In the genomic region with DNA sequence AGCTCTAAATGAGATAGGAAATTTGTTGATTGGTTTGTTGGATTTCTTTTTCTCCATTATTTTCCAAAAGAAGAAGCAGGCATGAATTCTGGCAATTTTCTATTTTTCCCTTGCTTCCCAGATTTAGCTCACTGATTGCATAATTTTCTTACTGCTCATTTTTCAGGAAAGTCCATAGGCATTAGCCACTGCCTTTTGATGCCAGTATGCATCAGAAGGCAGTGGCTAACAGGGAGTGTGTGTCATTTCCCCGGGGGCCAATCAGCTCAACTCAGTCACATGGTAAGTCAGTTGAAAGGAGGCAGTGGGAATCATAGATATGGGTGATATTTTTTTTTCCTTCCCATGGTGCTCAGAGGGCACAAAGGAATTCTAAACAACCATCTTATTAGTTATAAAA, we compare ENCODE assay signal across 26 cellular contexts.
DNase-seq lines count a peak whose midpoint lies in the region; ATAC-seq and TF ChIP-seq lines count a peak whose summit lies in the region.
"Had no signal": no experiment of that assay in that cellular context is flagged by ENCODE, and none has a peak within 500 bp of the region (broad histone marks: within the 10 kb centered on the region; RNA-seq: fewer than 3 reads in every experiment).

No MANE protein-coding gene starts in this region.

- H3K36me3 ChIP-seq in thoracic aorta (no peaks in the 10 kb centered on the region), thyroid gland (no peaks in the 10 kb centered on the region)
- H3K36me3 ChIP-seq: left lung had no signal

- 86 to 96% methylated on average over 1 of the region's 1 CpG for WGBS in thyroid gland, 2 donors

- no peak for TF ChIP-seq CTCF in thoracic aorta (IDR thresholded peaks at IDR 0.05)
- TF ChIP-seq CTCF in thyroid gland (IDR thresholded peaks at IDR 0.05): no peak

- no peak for ATAC-seq in thoracic aorta (ENCODE audit: insufficient number of reproducible peaks, low FRiP score, low read depth)
- ATAC-seq: activated CD4-positive, CD25-positive, alpha-beta regulatory T cell treated with anti-CD3 and anti-CD28 coated beads, Interleukin-2, amount 50 U/mL, for 24 hours; K562; left lung; naive thymus-derived CD4-positive, alpha-beta T cell had no signal

- TF ChIP-seq POLR2A in thyroid gland (IDR thresholded peaks at IDR 0.05): no peak

- H3K27ac ChIP-seq in thoracic aorta (no peak overlapping the region), thyroid gland (no peak overlapping the region)
- H3K27ac ChIP-seq: 22Rv1, epithelial cell of prostate, hepatocyte, left lung had no signal

- H3K4me3 ChIP-seq in thoracic aorta: no peak overlapping the region
- H3K4me3 ChIP-seq in thyroid gland (replicated peaks in 1 of 3): no peak overlapping the region
- H3K4me3 ChIP-seq: hepatocyte, K562, left lung had no signal

- H3K27me3 ChIP-seq in thoracic aorta (replicated peaks; ENCODE audit: insufficient read depth): no peaks in the 10 kb centered on the region
- H3K27me3 ChIP-seq in thyroid gland: no peaks in the 10 kb centered on the region
- H3K27me3 ChIP-seq: hepatocyte, left lung had no signal

- peaks cover 0 to 24% of the 10 kb centered on the region in 2 donors for H3K4me1 ChIP-seq in thoracic aorta (ENCODE audit: control insufficient read depth in 1 of 2, low read depth in 2 of 2)
- no peaks in the 10 kb centered on the region for H3K4me1 ChIP-seq in thyroid gland
- H3K4me1 ChIP-seq: Caco-2, left lung had no signal

- DNase-seq in DMS153 (lab: John Stamatoyannopoulos, UW) (peak; percentile 4), DMS153 treated with DMSO at 0.1 percent for 48 hours (lab: John Stamatoyannopoulos, UW; ENCODE audit: unreplicated experiment) (no peak), RKO (ENCODE audit: low spot score) (peak; percentile 19), fibroblast of gingiva (ENCODE audit: low read depth) (peak; percentile 5), thoracic aorta (ENCODE audit: low spot score) (peak; percentile 13), thyroid gland (no peak), NOMO-1 treated with DMSO at 0.1 percent for 48 hours (lab: John Stamatoyannopoulos, UW; ENCODE audit: unreplicated experiment) (no peak)
- DNase-seq in activated CD4-positive, alpha-beta T cell treated with anti-CD3 and anti-CD28 coated beads for 4 hours: no peak
- DNase-seq: activated CD4-positive, alpha-beta memory T cell treated with anti-CD3 and anti-CD28 coated beads, Interleukin-2, amount 10 ng/mL, durations not matched to agents 7 days and 5 days; activated naive CD8-positive, alpha-beta T cell treated with anti-CD3 and anti-CD28 coated beads for 36 hours; Caco-2; left lung; naive thymus-derived CD4-positive, alpha-beta T cell; NCI-H187 treated with DMSO at 0.1 percent for 48 hours; NCI-H2227 treated with DMSO at 0.1 percent for 48 hours; NCI-H748 treated with DMSO at 0.1 percent for 48 hours; occipital lobe; Right ventricle myocardium superior; small intestine; stimulated activated CD4-positive, alpha-beta T cell treated with anti-CD3 and anti-CD28 coated beads, Interleukin-2, amount 100 ng/mL, for 24 hours; substantia nigra had no signal

- intact Hi-C loops in thyroid gland (cut with DNase I): no loop called here

- H3K9me3 ChIP-seq in thoracic aorta (no peaks in the 10 kb centered on the region), thyroid gland (no peaks in the 10 kb centered on the region)
- H3K9me3 ChIP-seq: Caco-2 had no signal

Comparison
In these comparisons a context has a peak if more than half of its experiments do, and no peak if none do; other contexts are left out.
1. DNase-seq: peak in DMS153 (single experiment), RKO (single experiment), fibroblast of gingiva (single experiment) and thoracic aorta (single experiment); none in DMS153 treated with DMSO at 0.1 percent for 48 hours (single experiment), thyroid gland (0 of 2), activated CD4-positive, alpha-beta T cell treated with anti-CD3 and anti-CD28 coated beads for 4 hours (0 of 2) and NOMO-1 treated with DMSO at 0.1 percent for 48 hours (single experiment).